9 cellular contexts compared by ENCODE assay signal in genomic region chr12:56998981-56999380, GRCh38.
DNase-seq lines count a peak whose midpoint lies in the region; ATAC-seq and TF ChIP-seq lines count a peak whose summit lies in the region.
"Had no signal": no experiment of that assay in that cellular context is flagged by ENCODE, and none has a peak within 500 bp of the region (broad histone marks: within the 10 kb centered on the region; RNA-seq: fewer than 3 reads in every experiment).

No MANE protein-coding gene starts in this region.

- peak; percentile 40 for DNase-seq in activated CD4-positive, CD25-positive, alpha-beta regulatory T cell treated with anti-CD3 and anti-CD28 coated beads, Interleukin-2, amount 50 U/mL, for 72 hours
- peak; percentile 66 for DNase-seq in stimulated activated CD4-positive, alpha-beta T cell treated with anti-CD3 and anti-CD28 coated beads, Interleukin-4, amount 100 ng/mL, for 24 hours
- DNase-seq in HuH-7 (ENCODE audit: low spot score) (no peak), NOMO-1 (lab: John Stamatoyannopoulos, UW; ENCODE audit: unreplicated experiment in 2 of 2) (no peak), dedifferentiated amniotic fluid mesenchymal stem cell (ENCODE audit: extremely low spot score) (no peak)
- DNase-seq: NCI-H2029 treated with DMSO at 0.1 percent for 48 hours had no signal

- ATAC-seq in GM19043 (IDR thresholded peaks at IDR 0.05; ENCODE audit: low read depth, unreplicated experiment), result peak; percentile 91
- peak; percentile 91 for ATAC-seq in HG02870 (IDR thresholded peaks at IDR 0.05; ENCODE audit: unreplicated experiment)
- no peak for ATAC-seq in SK-N-SH treated with all-trans-retinoic acid at 6 μM for 48 hours

TF ChIP-seq in SK-N-SH treated with all-trans-retinoic acid at 6 μM for 48 hours, 23 proteins besides CTCF, POLR2A, EP300 and RAD21:
- no peak for TF ChIP-seq ESRRG (CRISPR knock-in tag; IDR thresholded peaks at IDR 0.05)

Comparison
In these comparisons a context has a peak if more than half of its experiments do, and no peak if none do; other contexts are left out.
1. DNase-seq: peak in activated CD4-positive, CD25-positive, alpha-beta regulatory T cell treated with anti-CD3 and anti-CD28 coated beads, Interleukin-2, amount 50 U/mL, for 72 hours (single experiment) and stimulated activated CD4-positive, alpha-beta T cell treated with anti-CD3 and anti-CD28 coated beads, Interleukin-4, amount 100 ng/mL, for 24 hours (single experiment); none in HuH-7 (single experiment), NOMO-1 (0 of 2) and dedifferentiated amniotic fluid mesenchymal stem cell (single experiment).